ENCODE assay signal across 8 cellular contexts in genomic region chr9:78132688-78133033, GRCh38.
A peak's percentile ranks its signal among the peaks of the same experiment; 100 is the strongest.
DNase-seq lines count a peak whose midpoint lies in the region; ATAC-seq and TF ChIP-seq lines count a peak whose summit lies in the region.

No MANE protein-coding gene starts in this region.

- DNase-seq in NCI-H460 (ENCODE audit: extremely low read depth, low read depth), result peak; percentile 5
- DNase-seq in choroid plexus epithelial cell (ENCODE audit: low read depth), result peak; percentile 14
- DNase-seq in osteoblast (ENCODE audit: insufficient read length, low spot score, missing footprints), result peak; percentile 6
- DNase-seq in stimulated activated CD4-positive, alpha-beta T cell treated with anti-CD3 and anti-CD28 coated beads, Interleukin-15, amount 100 ng/mL, for 24 hours, result no peak
- no peak for DNase-seq in NCI-H2196 (lab: John Stamatoyannopoulos, UW; ENCODE audit: unreplicated experiment)

- H3K4me2 ChIP-seq in osteoblast (ENCODE audit: insufficient read depth, low read length), result peak overlapping the region; percentile 82

- TF ChIP-seq CTCF in choroid plexus epithelial cell (conservative IDR thresholded peaks at IDR 0.05; ENCODE audit: low read depth, low read length), result no peak
- TF ChIP-seq CTCF in osteoblast (IDR thresholded peaks at IDR 0.05; ENCODE audit: extremely low read depth, low read depth, low read length), result no peak

- no peaks in the 10 kb centered on the region for H3K36me3 ChIP-seq in osteoblast (ENCODE audit: insufficient read depth, low read length)

- H3K27ac ChIP-seq in osteoblast (ENCODE audit: low read depth, low read length), result no peak overlapping the region

- H3K4me1 ChIP-seq in osteoblast (ENCODE audit: insufficient read depth, low read length), result peaks cover 19% of the 10 kb centered on the region

- H3K9me3 ChIP-seq in osteoblast (ENCODE audit: low read depth, low read length), result no peaks in the 10 kb centered on the region

- no peaks in the 10 kb centered on the region for H4K20me1 ChIP-seq in osteoblast (ENCODE audit: insufficient read depth, low read length)

- H3K4me3 ChIP-seq in choroid plexus epithelial cell (ENCODE audit: low read depth, low read length) (no peak overlapping the region), osteoblast (ENCODE audit: insufficient read depth, low read length) (peak overlapping the region; percentile 57)

- H3K27me3 ChIP-seq in osteoblast (ENCODE audit: insufficient read depth, low read length), result peaks cover 2% of the 10 kb centered on the region

- peak overlapping the region; percentile 93 for H2AFZ ChIP-seq in osteoblast (ENCODE audit: low read length)

- ATAC-seq in GM21423 (IDR thresholded peaks at IDR 0.05; ENCODE audit: unreplicated experiment) (peak; percentile 65), GM18867 (IDR thresholded peaks at IDR 0.05; ENCODE audit: unreplicated experiment) (no peak), GM19035 (IDR thresholded peaks at IDR 0.05; ENCODE audit: unreplicated experiment) (no peak)

- H3K79me2 ChIP-seq in osteoblast (ENCODE audit: insufficient read depth, low read length), result no peaks in the 10 kb centered on the region

Comparison
In these comparisons a context has a peak if more than half of its experiments do, and no peak if none do; other contexts are left out.
1. DNase-seq: peak in NCI-H460 (single experiment), choroid plexus epithelial cell (single experiment) and osteoblast (single experiment); none in stimulated activated CD4-positive, alpha-beta T cell treated with anti-CD3 and anti-CD28 coated beads, Interleukin-15, amount 100 ng/mL, for 24 hours (single experiment) and NCI-H2196 (single experiment).